9 cellular contexts compared by ENCODE assay signal in genomic region chr9:76905984-76906861, GRCh38. TPM values are rescaled to one million over a fixed set of nuclear protein-coding genes. Genes with fewer than 3 reads are reported as not detected.
DNase-seq lines count a peak whose midpoint lies in the region; FAIRE-seq and TF ChIP-seq lines count a peak whose summit lies in the region.
"Had no signal": no experiment of that assay in that cellular context is flagged by ENCODE, and none has a peak within 500 bp of the region (broad histone marks: within the 10 kb centered on the region; RNA-seq: fewer than 3 reads in every experiment).

Gene PRUNE2, minus strand, starts transcription at chr9:76906114. Its CDS starts 151 bp downstream, at chr9:76905963.

- H3K27ac Mint-ChIP-seq in activated CD4-positive, alpha-beta memory T cell treated with anti-CD3 and anti-CD28 coated beads, Interleukin-2, amount 10 ng/mL, durations not matched to agents 7 days and 5 days: no peak within 1 kb of the TSS
- no peak within 1 kb of the TSS for H3K27ac Mint-ChIP-seq in neural crest cell (ENCODE audit: unreplicated experiment)
- H3K27ac Mint-ChIP-seq: activated naive CD4-positive, alpha-beta T cell treated with anti-CD3 and anti-CD28 coated beads, Interleukin-2, amount 50 U/mL, for 72 hours had no signal

- no peaks in the 10 kb centered on the region for H3K9me3 Mint-ChIP-seq in activated CD4-positive, alpha-beta memory T cell treated with anti-CD3 and anti-CD28 coated beads, Interleukin-2, amount 10 ng/mL, durations not matched to agents 7 days and 5 days
- H3K9me3 Mint-ChIP-seq in neural crest cell: no peaks in the 10 kb centered on the region
- H3K9me3 Mint-ChIP-seq: activated naive CD4-positive, alpha-beta T cell treated with anti-CD3 and anti-CD28 coated beads, Interleukin-2, amount 50 U/mL, for 72 hours had no signal

- peak; percentile 2 for DNase-seq in activated T-cell treated with anti-CD3 and anti-CD28 coated beads for 24 hours (ENCODE audit: low read depth)
- no peak for DNase-seq in activated T-cell treated with anti-CD3 and anti-CD28 coated beads for 4 hours
- peak; percentile 58 for DNase-seq in NCI-H128 (lab: John Stamatoyannopoulos, UW; ENCODE audit: unreplicated experiment)
- peak; percentile 22 for DNase-seq in activated CD4-positive, alpha-beta memory T cell treated with anti-CD3 and anti-CD28 coated beads, Interleukin-2, amount 10 ng/mL, durations not matched to agents 7 days and 5 days
- DNase-seq in foreskin melanocyte: peak; percentile 91
- peak; percentile 81 for DNase-seq in neural crest cell (ENCODE audit: low read depth, low spot score)
- no peak for DNase-seq in activated CD4-positive, CD25-positive, alpha-beta regulatory T cell treated with anti-CD3 and anti-CD28 coated beads, Interleukin-2, amount 50 U/mL, for 72 hours
- no peak for DNase-seq in D721Med (ENCODE audit: insufficient read length, low spot score)

- no peaks in the 10 kb centered on the region for H3K36me3 Mint-ChIP-seq in activated CD4-positive, alpha-beta memory T cell treated with anti-CD3 and anti-CD28 coated beads, Interleukin-2, amount 10 ng/mL, durations not matched to agents 7 days and 5 days (ENCODE audit: low read depth)
- H3K36me3 Mint-ChIP-seq in neural crest cell (ENCODE audit: low read depth): no peaks in the 10 kb centered on the region

- H3K4me3 Mint-ChIP-seq in activated CD4-positive, alpha-beta memory T cell treated with anti-CD3 and anti-CD28 coated beads, Interleukin-2, amount 10 ng/mL, durations not matched to agents 7 days and 5 days: no peak within 1 kb of the TSS
- peak within 1 kb of the TSS; percentile 89 for H3K4me3 Mint-ChIP-seq in neural crest cell

- H3K4me1 Mint-ChIP-seq in activated CD4-positive, alpha-beta memory T cell treated with anti-CD3 and anti-CD28 coated beads, Interleukin-2, amount 10 ng/mL, durations not matched to agents 7 days and 5 days: no peaks in the 10 kb centered on the region
- H3K4me1 Mint-ChIP-seq in neural crest cell: peaks cover 19% of the 10 kb centered on the region

- H3K27me3 Mint-ChIP-seq in activated CD4-positive, alpha-beta memory T cell treated with anti-CD3 and anti-CD28 coated beads, Interleukin-2, amount 10 ng/mL, durations not matched to agents 7 days and 5 days: peaks cover 45% of the 10 kb centered on the region
- H3K27me3 Mint-ChIP-seq in neural crest cell (ENCODE audit: low read depth): peaks cover 88% of the 10 kb centered on the region

- no peak for TF ChIP-seq CTCF in neural crest cell (conservative IDR thresholded peaks at IDR 0.05)
- no peak for TF ChIP-seq CTCF in D721Med (IDR thresholded peaks at IDR 0.05; ENCODE audit: insufficient read depth, missing control alignments)

- CTCF ChIA-PET in activated CD4-positive, alpha-beta memory T cell treated with anti-CD3 and anti-CD28 coated beads, Interleukin-2, amount 10 ng/mL, durations not matched to agents 7 days and 5 days (lab: Charles Lee): no interaction called here

- POLR2A ChIA-PET in activated CD4-positive, alpha-beta memory T cell treated with anti-CD3 and anti-CD28 coated beads, Interleukin-2, amount 10 ng/mL, durations not matched to agents 7 days and 5 days (lab: Charles Lee): no interaction called here

- no peak for FAIRE-seq in D721Med (lab: Jason Lieb, UNC)

RNA-seq across cellular contexts. Expression of gene PRUNE2, which starts in this region (rescaled TPM):
- total RNA-seq in activated CD4-positive, alpha-beta memory T cell treated with anti-CD3 and anti-CD28 coated beads, Interleukin-2, amount 10 ng/mL, durations not matched to agents 7 days and 5 days: 1 to 10 TPM in 1 of 2 experiments, under 1 TPM in 1; 0.83 to 1.0 TPM
- total RNA-seq in neural crest cell: 4.3 and 5.4 TPM in 2 replicates

Comparison
In these comparisons a context has a peak if more than half of its experiments do, and no peak if none do; other contexts are left out.
1. DNase-seq: peak in activated T-cell treated with anti-CD3 and anti-CD28 coated beads for 24 hours (single experiment), NCI-H128 (single experiment), activated CD4-positive, alpha-beta memory T cell treated with anti-CD3 and anti-CD28 coated beads, Interleukin-2, amount 10 ng/mL, durations not matched to agents 7 days and 5 days (single experiment), foreskin melanocyte (single experiment) and neural crest cell (single experiment); none in activated T-cell treated with anti-CD3 and anti-CD28 coated beads for 4 hours (single experiment), activated CD4-positive, CD25-positive, alpha-beta regulatory T cell treated with anti-CD3 and anti-CD28 coated beads, Interleukin-2, amount 50 U/mL, for 72 hours (single experiment) and D721Med (single experiment).